34 cellular contexts compared by ENCODE assay signal in the genomic region with DNA sequence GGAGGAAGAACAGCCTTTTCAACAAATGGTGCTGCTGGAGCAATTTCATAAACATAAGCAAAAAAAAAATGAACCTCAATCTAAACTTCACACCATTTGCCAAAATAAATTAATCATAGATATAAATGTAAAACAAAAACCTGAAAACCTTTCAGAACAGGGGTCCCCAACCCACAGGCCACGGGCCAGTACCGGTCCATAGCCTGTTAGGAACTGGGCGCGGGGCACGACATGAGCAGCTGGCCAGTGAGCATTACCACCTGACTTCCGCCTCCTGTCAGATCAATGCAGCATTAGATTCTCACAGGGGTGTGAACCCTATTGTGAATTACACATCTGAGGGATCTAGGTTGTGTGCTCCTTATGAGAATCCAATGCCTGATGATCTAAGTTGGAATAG.
"Had no signal": no experiment of that assay in that cellular context is flagged by ENCODE, and none has a peak within 500 bp of the region (broad histone marks: within the 10 kb centered on the region; RNA-seq: fewer than 3 reads in every experiment).

No MANE protein-coding gene starts in this region.

- DNase-seq: Karpas-422, Kasumi-1, MG63, MM.1S, MV-4-11, NCI-H1048, NCI-H1092, NCI-H1092 treated with DMSO at 0.1 percent for 48 hours, NCI-H1105, NCI-H1105 treated with DMSO at 0.1 percent for 48 hours, NCI-H1417, NCI-H1417 treated with DMSO at 0.1 percent for 48 hours, NCI-H1436, NCI-H1436 treated with DMSO at 0.1 percent for 48 hours, NCI-H146, NCI-H1694, NCI-H1694 treated with DMSO at 0.1 percent for 48 hours, NCI-H187, NCI-H187 treated with DMSO at 0.1 percent for 48 hours, NCI-H1930, NCI-H2029, NCI-H2029 treated with DMSO at 0.1 percent for 48 hours, NCI-H2081, NCI-H2081 treated with DMSO at 0.1 percent for 48 hours, NCI-H2107, NCI-H2171, NCI-H2171 treated with DMSO at 0.1 percent for 48 hours, NCI-H2227 treated with DMSO at 0.1 percent for 48 hours, NCI-H226, NCI-H345, NCI-H446, NCI-H446 treated with DMSO at 0.1 percent for 48 hours, NCI-H510A had no signal

- H3K27ac ChIP-seq: KMS-11 had no signal

- H3K4me3 ChIP-seq: MG63 had no signal

- H3K9ac ChIP-seq: KMS-11 had no signal

- H3K36me3 ChIP-seq: MG63 had no signal

- H3K27me3 ChIP-seq: MG63 had no signal

- H3K4me2 ChIP-seq: KMS-11 had no signal
